In the genomic region with DNA sequence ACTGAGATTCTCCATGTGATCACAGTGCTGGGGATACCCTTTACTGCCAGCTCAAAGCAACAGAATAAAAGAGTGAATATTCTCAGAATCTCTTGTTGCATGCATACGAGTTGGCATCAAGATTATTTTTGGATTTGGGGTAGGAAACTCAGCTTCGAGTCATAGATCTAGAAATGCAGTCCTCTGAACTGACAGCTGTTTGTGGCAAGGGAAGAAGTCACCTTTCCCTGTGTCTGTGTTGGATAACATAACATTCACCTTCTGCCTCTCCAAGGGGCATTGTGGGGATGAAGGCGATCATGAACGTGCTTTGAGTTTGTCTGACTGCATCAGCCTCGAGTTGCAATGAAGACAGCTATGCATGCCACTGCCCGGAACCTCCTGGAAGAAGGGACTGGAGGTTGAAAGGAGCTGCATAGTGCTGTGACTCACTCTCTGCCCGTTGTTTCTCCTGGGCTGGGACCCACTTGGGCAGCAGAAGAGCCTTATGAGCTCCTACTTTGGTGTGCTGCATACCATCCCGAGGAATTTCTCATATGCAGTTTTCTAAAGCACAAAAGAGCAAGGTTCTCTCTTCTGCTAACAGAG, we compare ENCODE assay signal across 8 cellular contexts.
A peak's percentile ranks its signal among the peaks of the same experiment; 100 is the strongest.
DNase-seq lines count a peak whose midpoint lies in the region; ATAC-seq lines count a peak whose summit lies in the region.

No MANE protein-coding gene starts in this region.

- DNase-seq in RPMI7951 (ENCODE audit: low read depth) (peak; percentile 76), HAP-1 (ENCODE audit: low spot score in 2 of 2) (no peak), retina (no peak), DMS79 treated with DMSO at 0.1 percent for 48 hours (lab: John Stamatoyannopoulos, UW) (no peak)

- peak overlapping the region; percentile 12 for H3K27ac ChIP-seq in rectal smooth muscle tissue (ENCODE audit: low read depth, low read length)

- peaks cover 17% of the 10 kb centered on the region for H3K36me3 Mint-ChIP-seq in dendritic cell treated with granulocyte-macrophage colony-stimulating factor and Interleukin-4, amounts not matched to agents 40 ng/mL and 50 ng/mL, for 4 days (ENCODE audit: low read depth)

- peaks cover 12% of the 10 kb centered on the region for H3K4me1 ChIP-seq in rectal smooth muscle tissue (ENCODE audit: control insufficient read depth, insufficient read depth, low read length)
- H3K4me1 ChIP-seq in HAP-1, result no peaks in the 10 kb centered on the region

- H3K4me3 ChIP-seq in rectal smooth muscle tissue (ENCODE audit: low read length) (no peak overlapping the region), HAP-1 (no peak overlapping the region)

- H3K27me3 ChIP-seq in rectal smooth muscle tissue (ENCODE audit: control insufficient read depth, insufficient read depth, low read length) (no peaks in the 10 kb centered on the region), HAP-1 (ENCODE audit: low read depth) (no peaks in the 10 kb centered on the region)

- H3K9ac ChIP-seq in rectal smooth muscle tissue (ENCODE audit: low read length), result no peak overlapping the region

- intact Hi-C loops in dendritic cell treated with granulocyte-macrophage colony-stimulating factor and Interleukin-4, amounts not matched to agents 40 ng/mL and 50 ng/mL, for 4 days (cut with micrococcal nuclease), result loop anchor here (2.0 to 10.0 kb wide), 4 partner anchors 63 to 553 kb away; a partner anchor contains a TSS

- H3K4me1 Mint-ChIP-seq in dendritic cell treated with granulocyte-macrophage colony-stimulating factor and Interleukin-4, amounts not matched to agents 40 ng/mL and 50 ng/mL, for 4 days (ENCODE audit: low read depth), result peaks cover 78% of the 10 kb centered on the region

- H3K9me3 Mint-ChIP-seq in dendritic cell treated with granulocyte-macrophage colony-stimulating factor and Interleukin-4, amounts not matched to agents 40 ng/mL and 50 ng/mL, for 4 days, result no peaks in the 10 kb centered on the region

- ATAC-seq in GM18502 (IDR thresholded peaks at IDR 0.05; ENCODE audit: poor library complexity, unreplicated experiment) (peak; percentile 4), GM18520 (IDR thresholded peaks at IDR 0.05; ENCODE audit: unreplicated experiment) (no peak)

- H3K9me3 ChIP-seq in HAP-1, result no peaks in the 10 kb centered on the region

- in situ Hi-C loops in HAP-1 (cut with MboI; ENCODE audit: low sequenced_read_pairs), result no loop called here

- H3K4me3 Mint-ChIP-seq in dendritic cell treated with granulocyte-macrophage colony-stimulating factor and Interleukin-4, amounts not matched to agents 40 ng/mL and 50 ng/mL, for 4 days, result peak overlapping the region; percentile 30

- H3K27ac Mint-ChIP-seq in dendritic cell treated with granulocyte-macrophage colony-stimulating factor and Interleukin-4, amounts not matched to agents 40 ng/mL and 50 ng/mL, for 4 days, result peak overlapping the region; percentile 90

- H3K36me3 ChIP-seq in rectal smooth muscle tissue (ENCODE audit: control insufficient read depth, insufficient read depth, low read length) (no peaks in the 10 kb centered on the region), HAP-1 (replicated peaks) (no peaks in the 10 kb centered on the region)

- no peaks in the 10 kb centered on the region for H3K27me3 Mint-ChIP-seq in dendritic cell treated with granulocyte-macrophage colony-stimulating factor and Interleukin-4, amounts not matched to agents 40 ng/mL and 50 ng/mL, for 4 days
